Comparison of ENCODE assay signal across 13 cellular contexts in the genomic region with DNA sequence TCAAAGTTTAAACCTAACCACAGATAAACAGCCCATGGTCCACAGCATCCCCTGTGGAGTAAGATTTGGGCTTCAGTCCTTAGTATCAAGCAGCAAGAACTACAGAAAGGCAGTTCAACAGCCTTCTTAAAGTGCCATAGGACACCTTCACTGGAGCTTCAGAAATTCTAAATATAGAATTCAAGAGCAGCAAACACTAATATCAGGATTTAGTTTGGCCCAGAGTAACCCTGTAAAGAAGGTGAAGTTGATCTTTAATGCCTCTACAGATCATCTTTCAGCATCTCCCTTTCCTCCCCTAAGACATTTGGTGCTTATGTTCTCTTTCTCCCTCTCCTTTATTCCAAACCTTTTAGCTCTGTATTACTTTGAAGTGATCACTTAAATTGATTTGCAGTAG. TPM values are rescaled to one million over a fixed set of nuclear protein-coding genes. Genes with fewer than 3 reads are reported as not detected.
DNase-seq lines count a peak whose midpoint lies in the region; ATAC-seq and TF ChIP-seq lines count a peak whose summit lies in the region.
"Had no signal": no experiment of that assay in that cellular context is flagged by ENCODE, and none has a peak within 500 bp of the region (broad histone marks: within the 10 kb centered on the region; RNA-seq: fewer than 3 reads in every experiment).

No MANE protein-coding gene starts in this region.

- TF ChIP-seq CTCF in choroid plexus epithelial cell (conservative IDR thresholded peaks at IDR 0.05; ENCODE audit: low read depth, low read length): no peak
- TF ChIP-seq CTCF in psoas muscle (IDR thresholded peaks at IDR 0.05): no peak

- no peak for TF ChIP-seq POLR2A in erythroblast (IDR thresholded peaks at IDR 0.05; ENCODE audit: low read length)

- H3K36me3 ChIP-seq in psoas muscle (ENCODE audit: insufficient read depth in 1 of 2, low read depth in 1 of 2): no peaks in the 10 kb centered on the region

- ATAC-seq in psoas muscle: peak in 2 of 4 donors; percentile 72 to 78
- ATAC-seq: CD8-positive, alpha-beta T cell had no signal

- no peaks in the 10 kb centered on the region for H3K27me3 ChIP-seq in psoas muscle (ENCODE audit: insufficient read depth in 3 of 3, low read length in 2 of 3)

- intact Hi-C loops in psoas muscle (cut with DNase I): no loop called here

- peak overlapping the region; percentile 71 for H3K27ac ChIP-seq in psoas muscle
- H3K27ac ChIP-seq: 22Rv1 had no signal

- peaks cover 30% of the 10 kb centered on the region for H3K4me1 ChIP-seq in psoas muscle

- DNase-seq in NCI-H82 (lab: John Stamatoyannopoulos, UW): peak; percentile 25
- no peak for DNase-seq in NCI-H82 treated with DMSO at 0.1 percent for 48 hours (lab: John Stamatoyannopoulos, UW; ENCODE audit: unreplicated experiment)
- DNase-seq in choroid plexus epithelial cell (ENCODE audit: low read depth): peak; percentile 46
- DNase-seq in psoas muscle: no peak
- no peak for DNase-seq in activated effector memory CD4-positive, alpha-beta T cell treated with anti-CD3 and anti-CD28 coated beads, Interleukin-2, amount 50 U/mL, for 16 hours
- no peak for DNase-seq in DMS 273 (lab: John Stamatoyannopoulos, UW; ENCODE audit: unreplicated experiment)
- no peak for DNase-seq in erythroblast (lab: John Stamatoyannopoulos, UW)
- DNase-seq: CD8-positive, alpha-beta T cell; COR-L47; GF-D8; HCEC 1CT; HFFc6 had no signal

- no peak overlapping the region for H3K4me3 ChIP-seq in choroid plexus epithelial cell (ENCODE audit: low read depth, low read length)
- H3K4me3 ChIP-seq in psoas muscle: no peak overlapping the region

- no peaks in the 10 kb centered on the region for H3K9me3 ChIP-seq in psoas muscle

RNA-seq across cellular contexts. Expression of gene ARHGAP5, which starts 59.5 kb away (rescaled TPM):
- 10 to 100 TPM; 56.9 to 81.8 (median 64.4) TPM for total RNA-seq in psoas muscle
- polyA plus RNA-seq in psoas muscle: 10 to 100 TPM; 12.8 to 34.7 (median 34.3) TPM

Comparison
In these comparisons a context has a peak if more than half of its experiments do, and no peak if none do; other contexts are left out.
1. DNase-seq: peak in NCI-H82 (single experiment) and choroid plexus epithelial cell (single experiment); none in NCI-H82 treated with DMSO at 0.1 percent for 48 hours (single experiment), psoas muscle (0 of 2), activated effector memory CD4-positive, alpha-beta T cell treated with anti-CD3 and anti-CD28 coated beads, Interleukin-2, amount 50 U/mL, for 16 hours (single experiment), DMS 273 (single experiment) and erythroblast (0 of 2).